In the genomic region with DNA sequence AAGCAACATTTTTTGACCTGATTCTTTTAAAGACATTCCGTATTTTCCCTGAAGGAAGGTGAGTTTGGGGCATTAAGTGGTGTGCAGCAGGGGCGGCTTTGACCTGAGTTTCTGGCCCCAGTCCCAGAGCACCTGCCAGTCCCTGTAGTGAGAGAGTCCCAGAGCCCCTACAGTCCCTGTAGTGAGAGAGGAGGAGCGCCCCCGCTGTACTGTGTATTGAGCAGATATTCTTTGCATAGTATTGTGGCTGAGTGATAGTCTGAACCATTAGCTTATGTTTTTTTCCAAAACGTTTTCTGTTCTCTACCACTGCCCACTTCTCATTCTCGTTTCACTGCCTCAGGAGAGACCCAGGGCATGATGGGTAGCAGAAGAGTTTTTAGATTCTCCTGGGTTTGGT, we compare ENCODE assay signal across 1 cellular context.
TF ChIP-seq lines count a peak whose summit lies in the region.

No MANE protein-coding gene starts in this region.

TF ChIP-seq in HepG2, 621 proteins besides CTCF, POLR2A, EP300 and RAD21 (continued from another document):
- peak; percentile 7; the same call in 1 of the 2 replicates for TF ChIP-seq ZNF460 (CRISPR knock-in tag; IDR thresholded peaks at IDR 0.05; ENCODE audit: borderline replicate concordance)
